Comparison of ENCODE assay signal across 20 cellular contexts in genomic region chr3:52777959-52778805, GRCh38. TPM values are rescaled to one million over a fixed set of nuclear protein-coding genes. Genes with fewer than 3 reads are reported as not detected.
A peak's percentile ranks its signal among the peaks of the same experiment; 100 is the strongest.
DNase-seq lines count a peak whose midpoint lies in the region; ATAC-seq and TF ChIP-seq lines count a peak whose summit lies in the region.
"Had no signal": no experiment of that assay in that cellular context is flagged by ENCODE, and none has a peak within 500 bp of the region (broad histone marks: within the 10 kb centered on the region; RNA-seq: fewer than 3 reads in every experiment).

No MANE protein-coding gene starts in this region.

- no peaks in the 10 kb centered on the region for H3K27me3 ChIP-seq in lung (ENCODE audit: control insufficient read depth, insufficient read depth)
- H3K27me3 ChIP-seq: ascending aorta, vagina had no signal

- CTCF ChIA-PET in activated CD8-positive, alpha-beta memory T cell treated with anti-CD3 and anti-CD28 coated beads, Interleukin-2, amount 10 ng/mL, durations not matched to agents 7 days and 5 days (lab: Charles Lee): no interaction called here

- H3K9me3 ChIP-seq in lung (ENCODE audit: control insufficient read depth in 2 of 2, insufficient read depth in 1 of 2, low read length in 1 of 2): peaks cover 0 to 2% of the 10 kb centered on the region in 2 donors
- H3K9me3 ChIP-seq: A549, ascending aorta, vagina had no signal

- H3K9me3 Mint-ChIP-seq in activated T-cell treated with anti-CD3 and anti-CD28 coated beads, Interleukin-2, amount 50 U/mL, for 24 hours: no peaks in the 10 kb centered on the region
- no peaks in the 10 kb centered on the region for H3K9me3 Mint-ChIP-seq in activated CD8-positive, alpha-beta memory T cell treated with anti-CD3 and anti-CD28 coated beads, Interleukin-2, amount 10 ng/mL, durations not matched to agents 7 days and 5 days (ENCODE audit: low read depth)
- H3K9me3 Mint-ChIP-seq in stimulated activated memory B cell treated with anti-CD40 and anti-IgM and Interleukin-4, amounts not matched to agents 10 μg/mL and 1 μg/mL and 100 μg/mL, for 72 hours: no peaks in the 10 kb centered on the region
- H3K9me3 Mint-ChIP-seq: CD4-positive, alpha-beta memory T cell had no signal

- no peak overlapping the region for H3K27ac ChIP-seq in lung (ENCODE audit: low read depth in 1 of 2, low read length in 1 of 2)
- H3K27ac ChIP-seq: A549, ascending aorta, foreskin keratinocyte, vagina had no signal

- H3K4me1 ChIP-seq in lung (ENCODE audit: control insufficient read depth in 2 of 2, insufficient read depth in 2 of 2, low read length in 2 of 2): no peaks in the 10 kb centered on the region
- H3K4me1 ChIP-seq: A549, ascending aorta, foreskin keratinocyte, vagina had no signal

- peak; percentile 14 for DNase-seq in activated T-cell treated with anti-CD3 and anti-CD28 coated beads, Interleukin-2, amount 50 U/mL, for 24 hours
- no peak for DNase-seq in activated T-cell treated with anti-CD3 and anti-CD28 coated beads for 4 hours
- peak; percentile 38 for DNase-seq in activated CD8-positive, alpha-beta memory T cell treated with anti-CD3 and anti-CD28 coated beads, Interleukin-2, amount 10 ng/mL, durations not matched to agents 7 days and 5 days
- peak; percentile 23 for DNase-seq in lung (ENCODE audit: low spot score)
- DNase-seq in globus pallidus (ENCODE audit: low spot score): no peak
- DNase-seq: CD4-positive, alpha-beta memory T cell; DMS79; foreskin keratinocyte; stimulated activated naive CD8-positive, alpha-beta T cell treated with anti-CD3 and anti-CD28 coated beads, Interleukin-15, Interleukin-2, amounts not matched to agents 100 U/mL and 50 U/mL, for 24 hours had no signal

- H3K36me3 Mint-ChIP-seq in activated T-cell treated with anti-CD3 and anti-CD28 coated beads, Interleukin-2, amount 50 U/mL, for 24 hours (ENCODE audit: low read depth): no peaks in the 10 kb centered on the region
- no peaks in the 10 kb centered on the region for H3K36me3 Mint-ChIP-seq in activated CD8-positive, alpha-beta memory T cell treated with anti-CD3 and anti-CD28 coated beads, Interleukin-2, amount 10 ng/mL, durations not matched to agents 7 days and 5 days
- H3K36me3 Mint-ChIP-seq in stimulated activated memory B cell treated with anti-CD40 and anti-IgM and Interleukin-4, amounts not matched to agents 10 μg/mL and 1 μg/mL and 100 μg/mL, for 72 hours: no peaks in the 10 kb centered on the region
- H3K36me3 Mint-ChIP-seq: CD4-positive, alpha-beta memory T cell had no signal

- ATAC-seq in activated CD8-positive, alpha-beta memory T cell treated with anti-CD3 and anti-CD28 coated beads, Interleukin-2, amount 10 ng/mL, durations not matched to agents 7 days and 5 days: no peak
- ATAC-seq in lung (ENCODE audit: insufficient read depth, low FRiP score) (no peak), GM18505 (IDR thresholded peaks at IDR 0.05; ENCODE audit: unreplicated experiment) (no peak), GM18502 (IDR thresholded peaks at IDR 0.05; ENCODE audit: poor library complexity, unreplicated experiment) (no peak)
- no peak for ATAC-seq in stimulated activated memory B cell treated with anti-CD40 and anti-IgM and Interleukin-4, amounts not matched to agents 10 μg/mL and 1 μg/mL and 100 μg/mL, for 72 hours
- ATAC-seq: A549; foreskin keratinocyte; HCT116; stimulated activated naive CD8-positive, alpha-beta T cell treated with anti-CD3 and anti-CD28 coated beads, Interleukin-15, Interleukin-2, amounts not matched to agents 100 U/mL and 50 U/mL, for 24 hours had no signal

- no peak overlapping the region for H3K27ac Mint-ChIP-seq in activated T-cell treated with anti-CD3 and anti-CD28 coated beads, Interleukin-2, amount 50 U/mL, for 24 hours
- H3K27ac Mint-ChIP-seq in activated CD8-positive, alpha-beta memory T cell treated with anti-CD3 and anti-CD28 coated beads, Interleukin-2, amount 10 ng/mL, durations not matched to agents 7 days and 5 days: no peak overlapping the region
- H3K27ac Mint-ChIP-seq in stimulated activated memory B cell treated with anti-CD40 and anti-IgM and Interleukin-4, amounts not matched to agents 10 μg/mL and 1 μg/mL and 100 μg/mL, for 72 hours: peak overlapping the region; percentile 90
- H3K27ac Mint-ChIP-seq: CD4-positive, alpha-beta memory T cell had no signal

- WGBS in lung, 2 donors: 52 to 68% methylated on average over 17 of the region's 17 CpGs

- H3K4me3 Mint-ChIP-seq in activated T-cell treated with anti-CD3 and anti-CD28 coated beads, Interleukin-2, amount 50 U/mL, for 24 hours: no peak overlapping the region
- no peak overlapping the region for H3K4me3 Mint-ChIP-seq in activated CD8-positive, alpha-beta memory T cell treated with anti-CD3 and anti-CD28 coated beads, Interleukin-2, amount 10 ng/mL, durations not matched to agents 7 days and 5 days
- H3K4me3 Mint-ChIP-seq in stimulated activated memory B cell treated with anti-CD40 and anti-IgM and Interleukin-4, amounts not matched to agents 10 μg/mL and 1 μg/mL and 100 μg/mL, for 72 hours: no peak overlapping the region
- H3K4me3 Mint-ChIP-seq: CD4-positive, alpha-beta memory T cell had no signal

- H3K4me3 ChIP-seq in lung: no peak overlapping the region
- H3K4me3 ChIP-seq: A549, ascending aorta, vagina had no signal

- TF ChIP-seq POLR2A in GM18505 (IDR thresholded peaks at IDR 0.05; ENCODE audit: borderline replicate concordance, extremely low read depth, insufficient read depth, insufficient read length): no peak

- no peaks in the 10 kb centered on the region for H3K4me1 Mint-ChIP-seq in activated T-cell treated with anti-CD3 and anti-CD28 coated beads, Interleukin-2, amount 50 U/mL, for 24 hours (ENCODE audit: low read depth)
- H3K4me1 Mint-ChIP-seq in activated CD8-positive, alpha-beta memory T cell treated with anti-CD3 and anti-CD28 coated beads, Interleukin-2, amount 10 ng/mL, durations not matched to agents 7 days and 5 days: peaks cover 6% of the 10 kb centered on the region
- H3K4me1 Mint-ChIP-seq in stimulated activated memory B cell treated with anti-CD40 and anti-IgM and Interleukin-4, amounts not matched to agents 10 μg/mL and 1 μg/mL and 100 μg/mL, for 72 hours: peaks cover 20% of the 10 kb centered on the region
- H3K4me1 Mint-ChIP-seq: CD4-positive, alpha-beta memory T cell had no signal

- TF ChIP-seq CTCF in lung (IDR thresholded peaks at IDR 0.05; ENCODE audit: control extremely low read depth, extremely low read depth): no peak

- no peaks in the 10 kb centered on the region for H3K36me3 ChIP-seq in lung (ENCODE audit: control insufficient read depth in 2 of 2, insufficient read depth in 2 of 2, low read length in 2 of 2)
- H3K36me3 ChIP-seq: ascending aorta, vagina had no signal

- peaks cover 14% of the 10 kb centered on the region for H3K27me3 Mint-ChIP-seq in activated T-cell treated with anti-CD3 and anti-CD28 coated beads, Interleukin-2, amount 50 U/mL, for 24 hours
- H3K27me3 Mint-ChIP-seq in activated CD8-positive, alpha-beta memory T cell treated with anti-CD3 and anti-CD28 coated beads, Interleukin-2, amount 10 ng/mL, durations not matched to agents 7 days and 5 days: peaks cover 14% of the 10 kb centered on the region
- H3K27me3 Mint-ChIP-seq in stimulated activated memory B cell treated with anti-CD40 and anti-IgM and Interleukin-4, amounts not matched to agents 10 μg/mL and 1 μg/mL and 100 μg/mL, for 72 hours: no peaks in the 10 kb centered on the region

RNA-seq across cellular contexts. Expression of gene ITIH1, which starts 0.8 kb away (rescaled TPM):
- total RNA-seq in activated CD8-positive, alpha-beta memory T cell treated with anti-CD3 and anti-CD28 coated beads, Interleukin-2, amount 10 ng/mL, durations not matched to agents 7 days and 5 days: not detected
- total RNA-seq in lung: under 1 TPM; 0.11 to 0.34 TPM
- under 1 TPM; 0.35 to 0.50 TPM for polyA plus RNA-seq in lung
- total RNA-seq: CD4-positive, alpha-beta memory T cell; foreskin keratinocyte; HT1080; NCI-H460; pulmonary artery endothelial cell; T-helper 1 cell treated with Interleukin-12 subunit alpha and Interleukin-12 subunit beta and Interleukin-4 antibody, amounts not matched to agents 30 ng/mL and 1 ng/mL, for 36 hours had no signal
- polyA plus RNA-seq: A549; CD4-positive, alpha-beta memory T cell; foreskin keratinocyte had no signal

RNA-seq across cellular contexts. Expression of gene NEK4, which starts 7.4 kb away (rescaled TPM):
- total RNA-seq in activated CD8-positive, alpha-beta memory T cell treated with anti-CD3 and anti-CD28 coated beads, Interleukin-2, amount 10 ng/mL, durations not matched to agents 7 days and 5 days: 10 to 100 TPM; 26.7 to 27.9 TPM
- 10 to 100 TPM; 29.4 to 39.9 TPM for total RNA-seq in lung
- polyA plus RNA-seq in lung: 1 to 10 TPM; 5.8 to 8.7 TPM

RNA-seq across cellular contexts. Expression of gene ITIH3, which starts 16.4 kb away (rescaled TPM):
- not detected for total RNA-seq in activated CD8-positive, alpha-beta memory T cell treated with anti-CD3 and anti-CD28 coated beads, Interleukin-2, amount 10 ng/mL, durations not matched to agents 7 days and 5 days
- total RNA-seq in lung: 1 to 10 TPM in 1 of 2 donors, under 1 TPM in 1; 0.54 to 2.6 TPM
- polyA plus RNA-seq in lung: 1 to 10 TPM in 1 of 2 donors, under 1 TPM in 1; 0.76 to 3.2 TPM
- total RNA-seq: CD4-positive, alpha-beta memory T cell; foreskin keratinocyte; NCI-H460; pulmonary artery endothelial cell; T-helper 1 cell treated with Interleukin-12 subunit alpha and Interleukin-12 subunit beta and Interleukin-4 antibody, amounts not matched to agents 30 ng/mL and 1 ng/mL, for 36 hours had no signal
- polyA plus RNA-seq: CD4-positive, alpha-beta memory T cell; foreskin keratinocyte had no signal

RNA-seq across cellular contexts. Expression of gene ITIH4, which starts 52.3 kb away (rescaled TPM):
- total RNA-seq in activated CD8-positive, alpha-beta memory T cell treated with anti-CD3 and anti-CD28 coated beads, Interleukin-2, amount 10 ng/mL, durations not matched to agents 7 days and 5 days: 10 to 100 TPM; 18.0 to 24.9 TPM
- total RNA-seq in lung: 10 to 100 TPM in 1 of 2 donors, 1 to 10 TPM in 1; 7.5 to 33.8 TPM
- 10 to 100 TPM in 1 of 2 donors, 1 to 10 TPM in 1; 4.5 to 16.5 TPM for polyA plus RNA-seq in lung
- total RNA-seq: HT1080 had no signal

RNA-seq across cellular contexts. Expression of gene MUSTN1, which starts 56.6 kb away (rescaled TPM):
- total RNA-seq in activated CD8-positive, alpha-beta memory T cell treated with anti-CD3 and anti-CD28 coated beads, Interleukin-2, amount 10 ng/mL, durations not matched to agents 7 days and 5 days: 1 to 10 TPM in 1 of 2 experiments, under 1 TPM in 1; 0.40 to 3.0 TPM
- 10 to 100 TPM in 1 of 2 donors, 1 to 10 TPM in 1; 3.3 to 10.9 TPM for total RNA-seq in lung
- polyA plus RNA-seq in lung: 10 to 100 TPM in 1 of 2 donors, 1 to 10 TPM in 1; 4.6 to 39.0 TPM
- total RNA-seq: HT1080, pulmonary artery endothelial cell had no signal
- polyA plus RNA-seq: A549; CD4-positive, alpha-beta memory T cell had no signal

Comparison
In these comparisons a context has a peak if more than half of its experiments do, and no peak if none do; other contexts are left out.
1. DNase-seq: peak in activated T-cell treated with anti-CD3 and anti-CD28 coated beads, Interleukin-2, amount 50 U/mL, for 24 hours (single experiment), activated CD8-positive, alpha-beta memory T cell treated with anti-CD3 and anti-CD28 coated beads, Interleukin-2, amount 10 ng/mL, durations not matched to agents 7 days and 5 days (single experiment) and lung (single experiment); none in activated T-cell treated with anti-CD3 and anti-CD28 coated beads for 4 hours (single experiment) and globus pallidus (single experiment).